29 cellular contexts compared by ENCODE assay signal in genomic region chr10:51924359-51924758, GRCh38.
"Had no signal": no experiment of that assay in that cellular context is flagged by ENCODE, and none has a peak within 500 bp of the region (broad histone marks: within the 10 kb centered on the region; RNA-seq: fewer than 3 reads in every experiment).

No MANE protein-coding gene starts in this region.

- H3K27ac Mint-ChIP-seq: stimulated activated effector memory CD8-positive, alpha-beta T cell treated with anti-CD3 and anti-CD28 coated beads, Interleukin-12 subunit alpha, Interleukin-12 subunit beta, amount 100 ng/mL, for 72 hours; stimulated activated memory B cell treated with anti-CD40 and anti-IgM and Interleukin-4, amounts not matched to agents 10 μg/mL and 1 μg/mL and 100 μg/mL, for 72 hours; stimulated activated naive B cell treated with anti-CD40 and anti-IgM and Interleukin-4, amounts not matched to agents 10 μg/mL and 1 μg/mL and 100 μg/mL, for 72 hours; stimulated activated naive CD8-positive, alpha-beta T cell treated with anti-CD3 and anti-CD28 coated beads, Interleukin-15, Interleukin-2, amounts not matched to agents 100 ng/mL and 50 ng/mL, for 24 hours; type B pancreatic cell had no signal

- H3K27me3 Mint-ChIP-seq: stimulated activated memory B cell treated with anti-CD40 and anti-IgM and Interleukin-4, amounts not matched to agents 10 μg/mL and 1 μg/mL and 100 μg/mL, for 72 hours; stimulated activated naive CD8-positive, alpha-beta T cell treated with anti-CD3 and anti-CD28 coated beads, Interleukin-15, amount 100 ng/mL, for 72 hours; type B pancreatic cell had no signal

- ATAC-seq: stimulated activated effector memory CD8-positive, alpha-beta T cell treated with anti-CD3 and anti-CD28 coated beads, Interleukin-12 subunit alpha, Interleukin-12 subunit beta, amount 100 ng/mL, for 72 hours; stimulated activated memory B cell treated with anti-CD40 and anti-IgM and Interleukin-4, amounts not matched to agents 10 μg/mL and 1 μg/mL and 100 μg/mL, for 72 hours; stimulated activated naive B cell treated with anti-CD40 and anti-IgM and Interleukin-4, amounts not matched to agents 10 μg/mL and 1 μg/mL and 100 μg/mL, for 72 hours; stimulated activated naive CD8-positive, alpha-beta T cell treated with anti-CD3 and anti-CD28 coated beads, Interleukin-15, amount 100 ng/mL, for 72 hours; stimulated activated naive CD8-positive, alpha-beta T cell treated with anti-CD3 and anti-CD28 coated beads, Interleukin-15, Interleukin-2, amounts not matched to agents 100 U/mL and 50 U/mL, for 24 hours; upper lobe of right lung had no signal

- H3K4me1 ChIP-seq: suprapubic skin, thyroid gland, tibial nerve, transverse colon, upper lobe of right lung, uterus, vagina had no signal

- H3K4me3 ChIP-seq: stomach, suprapubic skin, testis, thoracic aorta, thyroid gland, tibial artery, tibial nerve, transverse colon, upper lobe of left lung, upper lobe of right lung, uterus, vagina had no signal

- H3K9me3 ChIP-seq: stomach, suprapubic skin, testis, thoracic aorta, thyroid gland, tibial artery, tibial nerve, transverse colon, upper lobe of left lung, upper lobe of right lung, uterus, vagina had no signal

- H3K4me3 Mint-ChIP-seq: stimulated activated effector memory CD8-positive, alpha-beta T cell treated with anti-CD3 and anti-CD28 coated beads, Interleukin-12 subunit alpha, Interleukin-12 subunit beta, amount 100 ng/mL, for 72 hours; stimulated activated memory B cell treated with anti-CD40 and anti-IgM and Interleukin-4, amounts not matched to agents 10 μg/mL and 1 μg/mL and 100 μg/mL, for 72 hours; stimulated activated naive B cell treated with anti-CD40 and anti-IgM and Interleukin-4, amounts not matched to agents 10 μg/mL and 1 μg/mL and 100 μg/mL, for 72 hours; stimulated activated naive CD8-positive, alpha-beta T cell treated with anti-CD3 and anti-CD28 coated beads, Interleukin-15, amount 100 ng/mL, for 72 hours; stimulated activated naive CD8-positive, alpha-beta T cell treated with anti-CD3 and anti-CD28 coated beads, Interleukin-15, Interleukin-2, amounts not matched to agents 100 ng/mL and 50 ng/mL, for 24 hours; type B pancreatic cell had no signal

- DNase-seq: stimulated activated CD4-positive, alpha-beta T cell treated with anti-CD3 and anti-CD28 coated beads, Interleukin-2, amount 100 ng/mL, for 48 hours; stimulated activated CD4-positive, alpha-beta T cell treated with anti-CD3 and anti-CD28 coated beads, Interleukin-4, amount 100 ng/mL, for 1 hour; stimulated activated CD4-positive, alpha-beta T cell treated with anti-CD3 and anti-CD28 coated beads, Interleukin-4, amount 100 ng/mL, for 24 hours; stimulated activated CD4-positive, alpha-beta T cell treated with anti-CD3 and anti-CD28 coated beads, Interleukin-4, amount 100 ng/mL, for 4 hours; stimulated activated CD8-positive, alpha-beta memory T cell treated with anti-CD3 and anti-CD28 coated beads, Interleukin-4, amount 100 ng/mL, for 48 hours; stimulated activated naive B cell treated with anti-CD40 and anti-IgM and Interleukin-4, amounts not matched to agents 10 μg/mL and 1 μg/mL and 100 μg/mL, for 72 hours; stimulated activated naive CD4-positive, alpha-beta T cell; stimulated activated naive CD4-positive, alpha-beta T cell treated with Interleukin-2 at 50 U/mL for 16 hours; stimulated activated naive CD8-positive, alpha-beta T cell treated with anti-CD3 and anti-CD28 coated beads, Interleukin-15, amount 100 ng/mL, for 72 hours; stimulated activated naive CD8-positive, alpha-beta T cell treated with anti-CD3 and anti-CD28 coated beads, Interleukin-15, Interleukin-2, amounts not matched to agents 100 U/mL and 50 U/mL, for 24 hours; stomach; substantia nigra; testis; thyroid gland; tibial artery; transverse colon; trophoblast cell; upper lobe of left lung; upper lobe of right lung; uterus had no signal

- H3K9me3 Mint-ChIP-seq: stimulated activated effector memory CD8-positive, alpha-beta T cell treated with anti-CD3 and anti-CD28 coated beads, Interleukin-12 subunit alpha, Interleukin-12 subunit beta, amount 100 ng/mL, for 72 hours; stimulated activated naive B cell treated with anti-CD40 and anti-IgM and Interleukin-4, amounts not matched to agents 10 μg/mL and 1 μg/mL and 100 μg/mL, for 72 hours; stimulated activated naive CD8-positive, alpha-beta T cell treated with anti-CD3 and anti-CD28 coated beads, Interleukin-15, amount 100 ng/mL, for 72 hours; stimulated activated naive CD8-positive, alpha-beta T cell treated with anti-CD3 and anti-CD28 coated beads, Interleukin-15, Interleukin-2, amounts not matched to agents 100 ng/mL and 50 ng/mL, for 24 hours had no signal

- H3K4me1 Mint-ChIP-seq: stimulated activated effector memory CD8-positive, alpha-beta T cell treated with anti-CD3 and anti-CD28 coated beads, Interleukin-12 subunit alpha, Interleukin-12 subunit beta, amount 100 ng/mL, for 72 hours; stimulated activated memory B cell treated with anti-CD40 and anti-IgM and Interleukin-4, amounts not matched to agents 10 μg/mL and 1 μg/mL and 100 μg/mL, for 72 hours; stimulated activated naive B cell treated with anti-CD40 and anti-IgM and Interleukin-4, amounts not matched to agents 10 μg/mL and 1 μg/mL and 100 μg/mL, for 72 hours; stimulated activated naive CD8-positive, alpha-beta T cell treated with anti-CD3 and anti-CD28 coated beads, Interleukin-15, amount 100 ng/mL, for 72 hours had no signal

- H3K36me3 ChIP-seq: stomach, suprapubic skin, thoracic aorta, thyroid gland, tibial artery, tibial nerve, transverse colon, upper lobe of left lung, upper lobe of right lung, uterus, vagina had no signal

- H3K36me3 Mint-ChIP-seq: stimulated activated effector memory CD8-positive, alpha-beta T cell treated with anti-CD3 and anti-CD28 coated beads, Interleukin-12 subunit alpha, Interleukin-12 subunit beta, amount 100 ng/mL, for 72 hours; stimulated activated memory B cell treated with anti-CD40 and anti-IgM and Interleukin-4, amounts not matched to agents 10 μg/mL and 1 μg/mL and 100 μg/mL, for 72 hours; stimulated activated naive B cell treated with anti-CD40 and anti-IgM and Interleukin-4, amounts not matched to agents 10 μg/mL and 1 μg/mL and 100 μg/mL, for 72 hours; type B pancreatic cell had no signal

- FAIRE-seq: urothelium cell line had no signal

- H3K27ac ChIP-seq: stomach, suprapubic skin, testis, thoracic aorta, thyroid gland, tibial artery, tibial nerve, transverse colon, upper lobe of left lung, upper lobe of right lung, uterus, vagina had no signal
